Comparison of ENCODE assay signal across 29 cellular contexts in the genomic region with DNA sequence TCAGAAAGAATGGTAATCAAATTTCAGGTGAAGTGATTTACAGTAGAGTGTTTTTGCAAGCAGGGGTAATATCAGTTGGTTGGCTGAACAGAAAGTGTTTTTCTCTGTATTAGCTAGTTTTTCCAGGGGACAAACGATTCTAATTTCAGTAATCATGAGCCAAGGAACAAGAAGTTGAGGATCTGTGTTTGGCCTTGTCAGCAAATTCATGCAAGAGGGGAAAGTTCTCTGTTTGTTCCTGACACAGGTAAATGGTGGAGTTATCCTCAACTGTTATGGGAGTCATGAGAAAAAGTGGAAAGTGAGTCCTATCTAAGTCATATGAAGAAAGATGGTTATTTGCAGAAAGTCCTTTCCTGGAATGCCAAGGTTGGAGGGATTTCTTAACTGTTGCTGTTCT.
"Had no signal": no experiment of that assay in that cellular context is flagged by ENCODE, and none has a peak within 500 bp of the region (broad histone marks: within the 10 kb centered on the region; RNA-seq: fewer than 3 reads in every experiment).

No MANE protein-coding gene starts in this region.

- H3K9me3 ChIP-seq: ascending aorta, breast epithelium, colonic mucosa had no signal

- H3K9me3 Mint-ChIP-seq: activated CD4-positive, alpha-beta memory T cell treated with anti-CD3 and anti-CD28 coated beads, Interleukin-2, amount 10 ng/mL, durations not matched to agents 7 days and 5 days; activated CD4-positive, alpha-beta T cell treated with anti-CD3 and anti-CD28 coated beads, Interleukin-2, amount 10 ng/mL, durations not matched to agents 24 days and 14 days; activated naive CD4-positive, alpha-beta T cell treated with anti-CD3 and anti-CD28 coated beads, Interleukin-2, amount 10 ng/mL, durations not matched to agents 7 days and 5 days; activated naive CD4-positive, alpha-beta T cell treated with anti-CD3 and anti-CD28 coated beads, Interleukin-2, amount 50 U/mL, for 72 hours; activated naive CD8-positive, alpha-beta T cell treated with anti-CD3 and anti-CD28 coated beads, Interleukin-2, amount 10 ng/mL, durations not matched to agents 7 days and 5 days; activated T-cell treated with anti-CD3 and anti-CD28 coated beads, Interleukin-2, amount 50 U/mL, for 24 hours; activated T-cell treated with anti-CD3 and anti-CD28 coated beads, Interleukin-2, amount 50 U/mL, for 72 hours; brain; T-helper 2 cell treated with Interferon-gamma antibody and Interleukin-4, amounts not matched to agents 5 μg/mL and 100 μg/mL, for 36 hours had no signal

- H3K27me3 Mint-ChIP-seq: activated CD4-positive, alpha-beta T cell treated with anti-CD3 and anti-CD28 coated beads for 36 hours; activated naive CD8-positive, alpha-beta T cell treated with anti-CD3 and anti-CD28 coated beads, Interleukin-2, amount 10 ng/mL, durations not matched to agents 7 days and 5 days; activated T-cell treated with anti-CD3 and anti-CD28 coated beads, Interleukin-2, amount 50 U/mL, for 24 hours had no signal

- H3K4me3 Mint-ChIP-seq: activated CD4-positive, alpha-beta memory T cell treated with anti-CD3 and anti-CD28 coated beads, Interleukin-2, amount 10 ng/mL, durations not matched to agents 7 days and 5 days; activated CD4-positive, alpha-beta T cell treated with anti-CD3 and anti-CD28 coated beads for 36 hours; activated CD4-positive, alpha-beta T cell treated with anti-CD3 and anti-CD28 coated beads, Interleukin-2, amount 10 ng/mL, durations not matched to agents 24 days and 14 days; activated naive CD4-positive, alpha-beta T cell treated with anti-CD3 and anti-CD28 coated beads, Interleukin-2, amount 10 ng/mL, durations not matched to agents 7 days and 5 days; activated naive CD8-positive, alpha-beta T cell treated with anti-CD3 and anti-CD28 coated beads, Interleukin-2, amount 10 ng/mL, durations not matched to agents 7 days and 5 days; activated T-cell treated with anti-CD3 and anti-CD28 coated beads, Interleukin-2, amount 50 U/mL, for 24 hours; activated T-cell treated with anti-CD3 and anti-CD28 coated beads, Interleukin-2, amount 50 U/mL, for 72 hours; brain; T-helper 17 cell; T-helper 2 cell treated with Interferon-gamma antibody and Interleukin-4, amounts not matched to agents 5 μg/mL and 100 μg/mL, for 36 hours had no signal

- H3K27me3 ChIP-seq: ascending aorta, breast epithelium, cardiac muscle cell, colonic mucosa had no signal

- H3K36me3 ChIP-seq: ascending aorta, breast epithelium, cardiac muscle cell, colonic mucosa had no signal

- H3K4me1 ChIP-seq: breast epithelium, colonic mucosa had no signal

- H3K4me3 ChIP-seq: ascending aorta, breast epithelium, cardiac muscle cell, colonic mucosa had no signal

- H3K27ac Mint-ChIP-seq: activated CD4-positive, alpha-beta memory T cell treated with anti-CD3 and anti-CD28 coated beads, Interleukin-2, amount 10 ng/mL, durations not matched to agents 7 days and 5 days; activated CD4-positive, alpha-beta T cell treated with anti-CD3 and anti-CD28 coated beads for 36 hours; activated CD4-positive, alpha-beta T cell treated with anti-CD3 and anti-CD28 coated beads, Interleukin-2, amount 10 ng/mL, durations not matched to agents 24 days and 14 days; activated naive CD4-positive, alpha-beta T cell treated with anti-CD3 and anti-CD28 coated beads, Interleukin-2, amount 10 ng/mL, durations not matched to agents 7 days and 5 days; activated naive CD4-positive, alpha-beta T cell treated with anti-CD3 and anti-CD28 coated beads, Interleukin-2, amount 50 U/mL, for 72 hours; activated naive CD8-positive, alpha-beta T cell treated with anti-CD3 and anti-CD28 coated beads, Interleukin-2, amount 10 ng/mL, durations not matched to agents 7 days and 5 days; activated T-cell treated with anti-CD3 and anti-CD28 coated beads, Interleukin-2, amount 50 U/mL, for 24 hours; activated T-cell treated with anti-CD3 and anti-CD28 coated beads, Interleukin-2, amount 50 U/mL, for 72 hours; brain; T-helper 17 cell; T-helper 2 cell treated with Interferon-gamma antibody and Interleukin-4, amounts not matched to agents 5 μg/mL and 100 μg/mL, for 36 hours had no signal

- ATAC-seq: activated CD4-positive, alpha-beta T cell treated with anti-CD3 and anti-CD28 coated beads for 36 hours; activated naive CD4-positive, alpha-beta T cell treated with anti-CD3 and anti-CD28 coated beads, Interleukin-2, amount 50 U/mL, for 72 hours; activated T-cell treated with anti-CD3 and anti-CD28 coated beads, Interleukin-2, amount 50 U/mL, for 72 hours; esophagus mucosa; T-helper 17 cell had no signal

- DNase-seq: activated CD4-positive, alpha-beta memory T cell treated with anti-CD3 and anti-CD28 coated beads, Interleukin-2, amount 10 ng/mL, durations not matched to agents 7 days and 5 days; activated CD4-positive, alpha-beta T cell treated with anti-CD3 and anti-CD28 coated beads for 36 hours; activated CD4-positive, alpha-beta T cell treated with anti-CD3 and anti-CD28 coated beads, Interleukin-2, amount 10 ng/mL, durations not matched to agents 24 days and 14 days; activated CD4-positive, CD25-positive, alpha-beta regulatory T cell; activated CD4-positive, CD25-positive, alpha-beta regulatory T cell treated with anti-CD3 and anti-CD28 coated beads, Interleukin-2, amount 50 U/mL, for 72 hours; activated CD8-positive, alpha-beta memory T cell treated with anti-CD3 and anti-CD28 coated beads, Interleukin-2, amount 50 U/mL, for 48 hours; activated gamma-delta T cell; activated naive CD4-positive, alpha-beta T cell; activated naive CD4-positive, alpha-beta T cell treated with anti-CD3 and anti-CD28 coated beads, Interleukin-2, amount 10 ng/mL, durations not matched to agents 7 days and 5 days; activated naive CD8-positive, alpha-beta T cell treated with anti-CD3 and anti-CD28 coated beads, Interleukin-2, amount 10 ng/mL, durations not matched to agents 7 days and 5 days; activated T-cell treated with anti-CD3 and anti-CD28 coated beads for 4 hours; activated T-cell treated with anti-CD3 and anti-CD28 coated beads, Interleukin-2, amount 50 U/mL, for 24 hours; activated T-cell treated with anti-CD3 and anti-CD28 coated beads, Interleukin-2, amount 50 U/mL, for 72 hours; central memory CD4-positive, alpha-beta T cell; cerebellar nuclear complex; colonic mucosa; effector CD8-positive, alpha-beta T cell; foreskin fibroblast; head of caudate nucleus; T-helper 1 cell; T-helper 17 cell; T1000 had no signal

- H3K27ac ChIP-seq: ascending aorta, breast epithelium, cardiac muscle cell, colonic mucosa had no signal

- H3K4me1 Mint-ChIP-seq: activated CD4-positive, alpha-beta memory T cell treated with anti-CD3 and anti-CD28 coated beads, Interleukin-2, amount 10 ng/mL, durations not matched to agents 7 days and 5 days; activated CD4-positive, alpha-beta T cell treated with anti-CD3 and anti-CD28 coated beads for 36 hours; activated CD4-positive, alpha-beta T cell treated with anti-CD3 and anti-CD28 coated beads, Interleukin-2, amount 10 ng/mL, durations not matched to agents 24 days and 14 days; activated naive CD4-positive, alpha-beta T cell treated with anti-CD3 and anti-CD28 coated beads, Interleukin-2, amount 10 ng/mL, durations not matched to agents 7 days and 5 days; activated naive CD8-positive, alpha-beta T cell treated with anti-CD3 and anti-CD28 coated beads, Interleukin-2, amount 10 ng/mL, durations not matched to agents 7 days and 5 days; T-helper 17 cell had no signal

- H3K36me3 Mint-ChIP-seq: activated naive CD4-positive, alpha-beta T cell treated with anti-CD3 and anti-CD28 coated beads, Interleukin-2, amount 10 ng/mL, durations not matched to agents 7 days and 5 days; activated naive CD4-positive, alpha-beta T cell treated with anti-CD3 and anti-CD28 coated beads, Interleukin-2, amount 50 U/mL, for 72 hours; activated naive CD8-positive, alpha-beta T cell treated with anti-CD3 and anti-CD28 coated beads, Interleukin-2, amount 10 ng/mL, durations not matched to agents 7 days and 5 days; brain had no signal
